19 cellular contexts compared by ENCODE assay signal in the genomic region with DNA sequence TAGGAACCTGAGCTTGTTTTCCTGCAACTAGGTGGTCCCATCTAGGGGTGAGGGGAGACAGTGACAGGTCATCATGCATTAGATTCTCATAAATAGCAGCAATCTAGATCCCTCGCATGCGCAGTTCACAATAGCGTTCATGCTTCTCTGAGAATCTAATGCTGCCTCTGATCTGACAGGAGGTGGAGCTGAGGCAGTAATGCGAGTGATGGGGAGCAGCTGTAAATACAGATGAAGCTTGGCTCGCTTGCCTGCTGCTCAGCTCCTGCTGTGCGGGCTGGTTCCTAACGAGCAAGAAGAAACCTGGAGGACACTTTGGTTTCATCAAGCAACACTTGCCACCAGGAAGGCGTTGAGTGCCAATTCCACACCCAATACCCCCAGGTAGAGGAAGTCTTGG.
"Had no signal": no experiment of that assay in that cellular context is flagged by ENCODE, and none has a peak within 500 bp of the region (broad histone marks: within the 10 kb centered on the region; RNA-seq: fewer than 3 reads in every experiment).

No MANE protein-coding gene starts in this region.

- H3K4me1 Mint-ChIP-seq: mesothelial cell of epicardium had no signal

- ATAC-seq: naive thymus-derived CD8-positive, alpha-beta T cell; sciatic nerve; stimulated activated effector memory CD8-positive, alpha-beta T cell treated with anti-CD3 and anti-CD28 coated beads, Interleukin-12 subunit alpha, Interleukin-12 subunit beta, amount 100 ng/mL, for 72 hours; T-helper 17 cell had no signal

- DNase-seq: activated CD4-positive, alpha-beta memory T cell treated with anti-CD3 and anti-CD28 coated beads for 36 hours; activated CD4-positive, alpha-beta T cell treated with anti-CD3 and anti-CD28 coated beads, Interleukin-2, amount 10 ng/mL, durations not matched to agents 24 days and 14 days; activated CD4-positive, CD25-positive, alpha-beta regulatory T cell treated with anti-CD3 and anti-CD28 coated beads, Interleukin-2, amount 50 U/mL, for 72 hours; activated T-cell treated with anti-CD3 and anti-CD28 coated beads, Interleukin-2, amount 50 U/mL, for 48 hours; anterior cingulate cortex; effector memory CD4-positive, alpha-beta T cell; naive thymus-derived CD8-positive, alpha-beta T cell; posterior cingulate gyrus; small intestine; stimulated activated CD4-positive, alpha-beta T cell treated with anti-CD3 and anti-CD28 coated beads, Interleukin-4, amount 100 ng/mL, for 24 hours; T-helper 17 cell; T1000 had no signal

- H3K36me3 Mint-ChIP-seq: activated CD4-positive, alpha-beta memory T cell treated with anti-CD3 and anti-CD28 coated beads for 36 hours; activated naive CD4-positive, alpha-beta T cell treated with anti-CD3 and anti-CD28 coated beads, Interleukin-2, amount 50 U/mL, for 24 hours; mesothelial cell of epicardium; stimulated activated effector memory CD8-positive, alpha-beta T cell treated with anti-CD3 and anti-CD28 coated beads, Interleukin-12 subunit alpha, Interleukin-12 subunit beta, amount 100 ng/mL, for 72 hours had no signal

- H3K27me3 Mint-ChIP-seq: activated CD4-positive, alpha-beta memory T cell treated with anti-CD3 and anti-CD28 coated beads for 36 hours; activated CD4-positive, alpha-beta T cell treated with anti-CD3 and anti-CD28 coated beads, Interleukin-2, amount 10 ng/mL, durations not matched to agents 24 days and 14 days; activated naive CD4-positive, alpha-beta T cell treated with anti-CD3 and anti-CD28 coated beads, Interleukin-2, amount 50 U/mL, for 24 hours; naive thymus-derived CD8-positive, alpha-beta T cell; stimulated activated naive CD8-positive, alpha-beta T cell treated with anti-CD3 and anti-CD28 coated beads, Interleukin-15, Interleukin-2, amounts not matched to agents 100 ng/mL and 50 ng/mL, for 24 hours; T-helper 17 cell had no signal

- H3K4me3 Mint-ChIP-seq: activated CD4-positive, alpha-beta memory T cell treated with anti-CD3 and anti-CD28 coated beads for 36 hours; activated CD4-positive, alpha-beta T cell treated with anti-CD3 and anti-CD28 coated beads, Interleukin-2, amount 10 ng/mL, durations not matched to agents 24 days and 14 days; activated naive CD4-positive, alpha-beta T cell treated with anti-CD3 and anti-CD28 coated beads, Interleukin-2, amount 50 U/mL, for 24 hours; mesothelial cell of epicardium; stimulated activated effector memory CD8-positive, alpha-beta T cell treated with anti-CD3 and anti-CD28 coated beads, Interleukin-12 subunit alpha, Interleukin-12 subunit beta, amount 100 ng/mL, for 72 hours; stimulated activated naive CD8-positive, alpha-beta T cell treated with anti-CD3 and anti-CD28 coated beads, Interleukin-15, Interleukin-2, amounts not matched to agents 100 ng/mL and 50 ng/mL, for 24 hours; T-helper 17 cell had no signal

- H3K4me3 ChIP-seq: thoracic aorta had no signal

- H3K27ac ChIP-seq: thoracic aorta had no signal

- H3K27ac Mint-ChIP-seq: activated CD4-positive, alpha-beta memory T cell treated with anti-CD3 and anti-CD28 coated beads for 36 hours; activated CD4-positive, alpha-beta T cell treated with anti-CD3 and anti-CD28 coated beads, Interleukin-2, amount 10 ng/mL, durations not matched to agents 24 days and 14 days; activated naive CD4-positive, alpha-beta T cell treated with anti-CD3 and anti-CD28 coated beads, Interleukin-2, amount 50 U/mL, for 24 hours; activated T-helper 2 cell treated with anti-CD3 and anti-CD28 coated beads, Interferon-gamma antibody, Interleukin-2, Interleukin-4, amounts not matched to agents 10 μg/mL and 5 μg/mL and 100 μg/mL, durations not matched to agents 14 hours and 24 hours and 36 hours; mesothelial cell of epicardium; stimulated activated effector memory CD8-positive, alpha-beta T cell treated with anti-CD3 and anti-CD28 coated beads, Interleukin-12 subunit alpha, Interleukin-12 subunit beta, amount 100 ng/mL, for 72 hours; stimulated activated naive CD8-positive, alpha-beta T cell treated with anti-CD3 and anti-CD28 coated beads, Interleukin-15, Interleukin-2, amounts not matched to agents 100 ng/mL and 50 ng/mL, for 24 hours had no signal

- H3K36me3 ChIP-seq: thoracic aorta had no signal

- H3K9me3 ChIP-seq: thoracic aorta had no signal

- H3K9me3 Mint-ChIP-seq: activated naive CD4-positive, alpha-beta T cell treated with anti-CD3 and anti-CD28 coated beads, Interleukin-2, amount 50 U/mL, for 24 hours had no signal
